In genomic region chr10:80205478-80206276, GRCh38 we compare ENCODE assay signal across 8 cellular contexts. TPM values are rescaled to one million over a fixed set of nuclear protein-coding genes. Genes with fewer than 3 reads are reported as not detected.
DNase-seq lines count a peak whose midpoint lies in the region; ATAC-seq and TF ChIP-seq lines count a peak whose summit lies in the region.

Gene ANXA11 (minus strand): TSS chr10:80205537. CDS start chr10:80172861, 32,676 bp downstream.

- DNase-seq in AG08396 (ENCODE audit: low spot score) (peak; percentile 88), NCI-H460 (ENCODE audit: extremely low read depth, low read depth) (peak; percentile 77), dedifferentiated amniotic fluid mesenchymal stem cell (ENCODE audit: extremely low spot score) (peak; percentile 34)
- peak; percentile 92 for DNase-seq in activated CD4-positive, alpha-beta T cell treated with anti-CD3 and anti-CD28 coated beads for 36 hours
- peak; percentile 73 to 79 for DNase-seq in stimulated activated CD4-positive, alpha-beta T cell treated with anti-CD3 and anti-CD28 coated beads, Interleukin-4, amount 100 ng/mL, for 48 hours (ENCODE audit: low read depth in 2 of 2)

- TF ChIP-seq CTCF in liver (IDR thresholded peaks at IDR 0.05; ENCODE audit: low read depth, low read length, missing input control) = peak; percentile 2

- H3K27me3 Mint-ChIP-seq in activated CD4-positive, alpha-beta T cell treated with anti-CD3 and anti-CD28 coated beads for 36 hours = no peaks in the 10 kb centered on the region

- peak within 1 kb of the TSS; percentile 90 to 95 for H3K27ac ChIP-seq in liver (ENCODE audit: low read depth in 1 of 2, low read length in 2 of 2)

- ATAC-seq in GM18873 (IDR thresholded peaks at IDR 0.05; ENCODE audit: low FRiP score, unreplicated experiment) (peak; percentile 64), HG03108 (IDR thresholded peaks at IDR 0.05; ENCODE audit: unreplicated experiment) (peak; percentile 81)
- peak; percentile 63 for ATAC-seq in activated CD4-positive, alpha-beta T cell treated with anti-CD3 and anti-CD28 coated beads for 36 hours

- peak within 1 kb of the TSS; percentile 86 for H3K4me3 Mint-ChIP-seq in activated CD4-positive, alpha-beta T cell treated with anti-CD3 and anti-CD28 coated beads for 36 hours

- TF ChIP-seq RAD21 in liver (IDR thresholded peaks at IDR 0.05) = peak in 1 of 2 donors; percentile 4

- POLR2A ChIA-PET in activated CD4-positive, alpha-beta T cell treated with anti-CD3 and anti-CD28 coated beads for 36 hours (lab: Charles Lee) = interaction anchor here (0.6 to 1.0 kb wide), 6 partner anchors 9 to 94 kb away, joined by 3 to 7 read pairs (median 4); no protein-coding TSS in a partner anchor

- no peaks in the 10 kb centered on the region for H3K36me3 ChIP-seq in liver (ENCODE audit: control insufficient read depth in 4 of 4, insufficient read depth in 3 of 4, low read depth in 1 of 4, low read length in 3 of 4)

- H3K4me1 ChIP-seq in liver (ENCODE audit: control insufficient read depth in 4 of 4, insufficient read depth in 4 of 4, low read length in 3 of 4) = peaks cover 8 to 47% (median 30%) of the 10 kb centered on the region in 4 donors

- no peaks in the 10 kb centered on the region for H3K27me3 ChIP-seq in liver (ENCODE audit: control insufficient read depth in 4 of 4, insufficient read depth in 4 of 4, low read length in 3 of 4)

- no peaks in the 10 kb centered on the region for H3K9me3 ChIP-seq in liver (ENCODE audit: control insufficient read depth in 4 of 4, low read length in 3 of 4)

- peak within 1 kb of the TSS; percentile 61 to 79 for H3K9ac ChIP-seq in liver (ENCODE audit: low read depth in 1 of 2, low read length in 2 of 2)

- no peaks in the 10 kb centered on the region for H3K9me3 Mint-ChIP-seq in activated CD4-positive, alpha-beta T cell treated with anti-CD3 and anti-CD28 coated beads for 36 hours (ENCODE audit: low read depth)

- CTCF ChIA-PET in activated CD4-positive, alpha-beta T cell treated with anti-CD3 and anti-CD28 coated beads for 36 hours (lab: Charles Lee) = interaction anchor here (1.0 to 2.1 kb wide), 3 partner anchors 11 to 28 kb away, joined by 4 to 9 read pairs (median 5); no protein-coding TSS in a partner anchor

- 5% methylated on average over 45 of the region's 45 CpGs for WGBS in liver

- H3K36me3 Mint-ChIP-seq in activated CD4-positive, alpha-beta T cell treated with anti-CD3 and anti-CD28 coated beads for 36 hours (ENCODE audit: low read depth) = peaks cover 17% of the 10 kb centered on the region

- H3K4me1 Mint-ChIP-seq in activated CD4-positive, alpha-beta T cell treated with anti-CD3 and anti-CD28 coated beads for 36 hours = peaks cover 43% of the 10 kb centered on the region

- intact Hi-C loops in activated CD4-positive, alpha-beta T cell treated with anti-CD3 and anti-CD28 coated beads for 36 hours (cut with DNase I, micrococcal nuclease) = loop anchor here (1.0 to 5.0 kb wide), 7 partner anchors 9 to 758 kb away; partner anchors contain the start of genes TMEM254 (in 1 of the 2), TSPAN14 (in 1 of the 2) and ZCCHC24 (in 1 of the 2)

- peak within 1 kb of the TSS; percentile 70 to 88 (median 73) for H3K4me3 ChIP-seq in liver (ENCODE audit: low read depth in 1 of 3, low read length in 3 of 3)

- peak within 1 kb of the TSS; percentile 95 for H3K27ac Mint-ChIP-seq in activated CD4-positive, alpha-beta T cell treated with anti-CD3 and anti-CD28 coated beads for 36 hours

TF ChIP-seq in liver, 16 proteins besides CTCF, POLR2A, EP300 and RAD21:
- TF ChIP-seq RXRA (IDR thresholded peaks at IDR 0.05) (peak in 1 of 2 donors; percentile 18), REST (IDR thresholded peaks at IDR 0.05) (peak; percentile 80), YY1 (IDR thresholded peaks at IDR 0.05) (peak; percentile 77), FOXA2 (IDR thresholded peaks at IDR 0.05) (no peak), ZBTB33 (IDR thresholded peaks at IDR 0.05) (no peak), MAX (IDR thresholded peaks at IDR 0.05) (no peak), JUND (IDR thresholded peaks at IDR 0.05) (no peak), TAF1 (conservative IDR thresholded peaks at IDR 0.05) (peak; percentile 62), ATF3 (IDR thresholded peaks at IDR 0.05) (no peak), NR2F2 (IDR thresholded peaks at IDR 0.05) (peak; percentile 75), SP1 (IDR thresholded peaks at IDR 0.05) (no peak), FOXA1 (IDR thresholded peaks at IDR 0.05) (no peak)

RNA-seq across cellular contexts. Expression of gene ANXA11, which starts in this region (rescaled TPM):
- total RNA-seq in NCI-H460 (2014; rRNA removed; shearing (Covaris generic)) = 66.1 and 73.2 TPM in 2 replicates
- 57.3 and 66.0 TPM in 2 replicates for polyA plus RNA-seq in NCI-H460 (2014; cell fraction: nucleus; rRNA removed)
- total RNA-seq in activated CD4-positive, alpha-beta T cell treated with anti-CD3 and anti-CD28 coated beads for 36 hours = 100 to 1,000 TPM; 256 to 348 TPM
- 10 to 100 TPM; 14.0 to 20.9 TPM for total RNA-seq in liver
- 10 to 100 TPM; 28.8 to 40.4 TPM for polyA plus RNA-seq in liver

Comparison
In these comparisons a context has a peak if more than half of its experiments do, and no peak if none do; other contexts are left out.
1. Peak in every context shown above with its lines: DNase-seq, ATAC-seq, H3K4me3 ChIP-seq and H3K27ac ChIP-seq.
2. DNase-seq: peak in every context shown above with its lines; median percentile 92 in activated CD4-positive, alpha-beta T cell treated with anti-CD3 and anti-CD28 coated beads for 36 hours; 88 in AG08396; 77 in NCI-H460; 76 in stimulated activated CD4-positive, alpha-beta T cell treated with anti-CD3 and anti-CD28 coated beads, Interleukin-4, amount 100 ng/mL, for 48 hours; 34 in dedifferentiated amniotic fluid mesenchymal stem cell.